1 cellular context compared by ENCODE assay signal in genomic region chr11:111367411-111368284, GRCh38.
TF ChIP-seq lines count a peak whose summit lies in the region.

No MANE protein-coding gene starts in this region.

TF ChIP-seq in WTC11, 78 proteins besides CTCF, POLR2A, EP300 and RAD21 (continued from another document):
- no peak for TF ChIP-seq PRDM15 (CRISPR knock-in tag; IDR thresholded peaks at IDR 0.05)
- TF ChIP-seq TP53 (CRISPR knock-in tag; IDR thresholded peaks at IDR 0.05): no peak
- no peak for TF ChIP-seq CREB1 (CRISPR knock-in tag; IDR thresholded peaks at IDR 0.05)
- no peak for TF ChIP-seq RELA (CRISPR knock-in tag; IDR thresholded peaks at IDR 0.05; ENCODE audit: borderline replicate concordance)
- TF ChIP-seq KAT7 (CRISPR knock-in tag; IDR thresholded peaks at IDR 0.05; ENCODE audit: borderline replicate concordance): no peak
- TF ChIP-seq GRHL2 (CRISPR knock-in tag; IDR thresholded peaks at IDR 0.05; ENCODE audit: insufficient replicate concordance, severe bottlenecking): no peak
- TF ChIP-seq ZNF219 (CRISPR knock-in tag; IDR thresholded peaks at IDR 0.05; ENCODE audit: borderline replicate concordance): no peak
- no peak for TF ChIP-seq TEAD4 (CRISPR knock-in tag; IDR thresholded peaks at IDR 0.05)
- no peak for TF ChIP-seq ESRRA (CRISPR knock-in tag; IDR thresholded peaks at IDR 0.05; ENCODE audit: borderline replicate concordance)
- TF ChIP-seq ZNF317 (CRISPR knock-in tag; IDR thresholded peaks at IDR 0.05; ENCODE audit: borderline replicate concordance, low read depth): no peak
- TF ChIP-seq OVOL2 (CRISPR knock-in tag; IDR thresholded peaks at IDR 0.05; ENCODE audit: borderline replicate concordance): no peak
- no peak for TF ChIP-seq ATF2 (CRISPR knock-in tag; IDR thresholded peaks at IDR 0.05; ENCODE audit: borderline replicate concordance, low read depth)
- TF ChIP-seq USF2 (CRISPR knock-in tag; IDR thresholded peaks at IDR 0.05): no peak
- no peak for TF ChIP-seq NR3C1 (CRISPR knock-in tag; conservative IDR thresholded peaks at IDR 0.05; ENCODE audit: low read depth)
- TF ChIP-seq HMGA2 (CRISPR knock-in tag; IDR thresholded peaks at IDR 0.05): no peak
